1 cellular context compared by ENCODE assay signal in genomic region chr7:70694909-70695803, GRCh38.
TF ChIP-seq lines count a peak whose summit lies in the region.

No MANE protein-coding gene starts in this region.

TF ChIP-seq in HEK293, 187 proteins besides CTCF, POLR2A, EP300 and RAD21 (continued from another document):
- no peak for TF ChIP-seq PRDM10 (tag by site-specific recombination; IDR thresholded peaks at IDR 0.05)
- TF ChIP-seq ZBTB26 (tag by site-specific recombination; optimal IDR thresholded peaks at IDR 0.05) = peak; percentile 74
- TF ChIP-seq ZNF785 (tag by site-specific recombination; IDR thresholded peaks at IDR 0.05) = no peak
- TF ChIP-seq ZNF341 (tag by site-specific recombination; IDR thresholded peaks at IDR 0.05; ENCODE audit: low read depth) = 0 out of 2 replicates have a peak, but pooled peaks have one; percentile 19
- TF ChIP-seq ZNF274 (IDR thresholded peaks at IDR 0.05; ENCODE audit: low read length) = no peak
- TF ChIP-seq ZNF274 (tag by site-specific recombination; IDR thresholded peaks at IDR 0.05; ENCODE audit: borderline replicate concordance) = no peak
- no peak for TF ChIP-seq ZNF843 (tag by site-specific recombination; IDR thresholded peaks at IDR 0.05)
- TF ChIP-seq ZFP69B (tag by site-specific recombination; IDR thresholded peaks at IDR 0.05) = peak; percentile 45; the same call in 1 of the 2 replicates
- peak; percentile 36; the same call in 1 of the 2 replicates for TF ChIP-seq GLIS2 (tag by site-specific recombination; IDR thresholded peaks at IDR 0.05)
- TF ChIP-seq ZEB2 (tag by site-specific recombination; IDR thresholded peaks at IDR 0.05) = no peak
- no peak for TF ChIP-seq ZNF664 (tag by site-specific recombination; IDR thresholded peaks at IDR 0.05)
